Comparison of ENCODE assay signal across 1 cellular context in the genomic region with DNA sequence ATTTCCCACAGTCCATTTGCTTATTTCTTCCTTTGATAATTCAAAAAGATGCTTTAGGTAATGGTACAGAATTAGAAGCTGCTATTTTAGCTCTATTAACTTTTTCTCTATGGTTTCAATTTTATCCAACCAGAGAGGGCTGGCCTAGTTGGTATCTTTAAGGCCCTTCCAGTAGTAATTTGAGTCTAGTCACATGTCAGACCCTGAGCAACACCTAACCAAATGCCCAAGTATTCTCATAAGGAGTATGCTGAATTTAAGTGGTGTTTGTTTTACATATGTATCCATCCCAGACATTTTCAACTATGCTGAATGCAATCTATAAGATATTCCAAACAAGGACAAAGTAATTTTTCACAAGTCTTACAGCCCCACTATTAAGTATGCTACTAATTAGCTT.
TF ChIP-seq lines count a peak whose summit lies in the region.

No MANE protein-coding gene starts in this region.

TF ChIP-seq in GM23338, 12 proteins besides CTCF, POLR2A, EP300 and RAD21:
- TF ChIP-seq EZH2 (IDR thresholded peaks at IDR 0.05; ENCODE audit: low read depth, unreplicated experiment) = no peak
- no peak for TF ChIP-seq CREB1 (CRISPR knock-in tag; IDR thresholded peaks at IDR 0.05; ENCODE audit: low read depth)
- no peak for TF ChIP-seq STAT1 (IDR thresholded peaks at IDR 0.05; ENCODE audit: unreplicated experiment)
- no peak for TF ChIP-seq NANOG (IDR thresholded peaks at IDR 0.05; ENCODE audit: borderline replicate concordance)
- no peak for TF ChIP-seq ZNF114 (CRISPR knock-in tag; IDR thresholded peaks at IDR 0.05)
- TF ChIP-seq, protein P1, sequence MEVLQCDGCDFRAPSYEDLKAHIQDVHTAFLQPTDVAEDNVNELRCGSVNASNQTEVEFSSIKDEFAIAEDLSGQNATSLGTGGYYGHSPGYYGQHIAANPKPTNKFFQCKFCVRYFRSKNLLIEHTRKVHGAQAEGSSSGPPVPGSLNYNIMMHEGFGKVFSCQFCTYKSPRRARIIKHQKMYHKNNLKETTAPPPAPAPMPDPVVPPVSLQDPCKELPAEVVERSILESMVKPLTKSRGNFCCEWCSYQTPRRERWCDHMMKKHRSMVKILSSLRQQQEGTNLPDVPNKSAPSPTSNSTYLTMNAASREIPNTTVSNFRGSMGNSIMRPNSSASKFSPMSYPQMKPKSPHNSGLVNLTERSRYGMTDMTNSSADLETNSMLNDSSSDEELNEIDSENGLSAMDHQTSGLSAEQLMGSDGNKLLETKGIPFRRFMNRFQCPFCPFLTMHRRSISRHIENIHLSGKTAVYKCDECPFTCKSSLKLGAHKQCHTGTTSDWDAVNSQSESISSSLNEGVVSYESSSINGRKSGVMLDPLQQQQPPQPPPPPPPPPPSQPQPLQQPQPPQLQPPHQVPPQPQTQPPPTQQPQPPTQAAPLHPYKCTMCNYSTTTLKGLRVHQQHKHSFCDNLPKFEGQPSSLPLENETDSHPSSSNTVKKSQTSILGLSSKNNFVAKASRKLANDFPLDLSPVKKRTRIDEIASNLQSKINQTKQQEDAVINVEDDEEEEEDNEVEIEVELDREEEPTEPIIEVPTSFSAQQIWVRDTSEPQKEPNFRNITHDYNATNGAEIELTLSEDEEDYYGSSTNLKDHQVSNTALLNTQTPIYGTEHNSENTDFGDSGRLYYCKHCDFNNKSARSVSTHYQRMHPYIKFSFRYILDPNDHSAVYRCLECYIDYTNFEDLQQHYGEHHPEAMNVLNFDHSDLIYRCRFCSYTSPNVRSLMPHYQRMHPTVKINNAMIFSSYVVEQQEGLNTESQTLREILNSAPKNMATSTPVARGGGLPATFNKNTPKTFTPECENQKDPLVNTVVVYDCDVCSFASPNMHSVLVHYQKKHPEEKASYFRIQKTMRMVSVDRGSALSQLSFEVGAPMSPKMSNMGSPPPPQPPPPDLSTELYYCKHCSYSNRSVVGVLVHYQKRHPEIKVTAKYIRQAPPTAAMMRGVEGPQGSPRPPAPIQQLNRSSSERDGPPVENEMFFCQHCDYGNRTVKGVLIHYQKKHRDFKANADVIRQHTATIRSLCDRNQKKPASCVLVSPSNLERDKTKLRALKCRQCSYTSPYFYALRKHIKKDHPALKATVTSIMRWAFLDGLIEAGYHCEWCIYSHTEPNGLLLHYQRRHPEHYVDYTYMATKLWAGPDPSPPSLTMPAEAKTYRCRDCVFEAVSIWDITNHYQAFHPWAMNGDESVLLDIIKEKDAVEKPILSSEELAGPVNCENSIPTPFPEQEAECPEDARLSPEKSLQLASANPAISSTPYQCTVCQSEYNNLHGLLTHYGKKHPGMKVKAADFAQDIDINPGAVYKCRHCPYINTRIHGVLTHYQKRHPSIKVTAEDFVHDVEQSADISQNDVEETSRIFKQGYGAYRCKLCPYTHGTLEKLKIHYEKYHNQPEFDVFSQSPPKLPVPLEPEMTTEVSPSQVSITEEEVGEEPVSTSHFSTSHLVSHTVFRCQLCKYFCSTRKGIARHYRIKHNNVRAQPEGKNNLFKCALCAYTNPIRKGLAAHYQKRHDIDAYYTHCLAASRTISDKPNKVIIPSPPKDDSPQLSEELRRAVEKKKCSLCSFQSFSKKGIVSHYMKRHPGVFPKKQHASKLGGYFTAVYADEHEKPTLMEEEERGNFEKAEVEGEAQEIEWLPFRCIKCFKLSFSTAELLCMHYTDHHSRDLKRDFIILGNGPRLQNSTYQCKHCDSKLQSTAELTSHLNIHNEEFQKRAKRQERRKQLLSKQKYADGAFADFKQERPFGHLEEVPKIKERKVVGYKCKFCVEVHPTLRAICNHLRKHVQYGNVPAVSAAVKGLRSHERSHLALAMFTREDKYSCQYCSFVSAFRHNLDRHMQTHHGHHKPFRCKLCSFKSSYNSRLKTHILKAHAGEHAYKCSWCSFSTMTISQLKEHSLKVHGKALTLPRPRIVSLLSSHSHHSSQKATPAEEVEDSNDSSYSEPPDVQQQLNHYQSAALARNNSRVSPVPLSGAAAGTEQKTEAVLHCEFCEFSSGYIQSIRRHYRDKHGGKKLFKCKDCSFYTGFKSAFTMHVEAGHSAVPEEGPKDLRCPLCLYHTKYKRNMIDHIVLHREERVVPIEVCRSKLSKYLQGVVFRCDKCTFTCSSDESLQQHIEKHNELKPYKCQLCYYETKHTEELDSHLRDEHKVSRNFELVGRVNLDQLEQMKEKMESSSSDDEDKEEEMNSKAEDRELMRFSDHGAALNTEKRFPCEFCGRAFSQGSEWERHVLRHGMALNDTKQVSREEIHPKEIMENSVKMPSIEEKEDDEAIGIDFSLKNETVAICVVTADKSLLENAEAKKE (CRISPR knock-in tag; IDR thresholded peaks at IDR 0.05) = no peak
- TF ChIP-seq EZH2phosphoT487 (IDR thresholded peaks at IDR 0.05; ENCODE audit: unreplicated experiment) = no peak
- TF ChIP-seq, protein P2, sequence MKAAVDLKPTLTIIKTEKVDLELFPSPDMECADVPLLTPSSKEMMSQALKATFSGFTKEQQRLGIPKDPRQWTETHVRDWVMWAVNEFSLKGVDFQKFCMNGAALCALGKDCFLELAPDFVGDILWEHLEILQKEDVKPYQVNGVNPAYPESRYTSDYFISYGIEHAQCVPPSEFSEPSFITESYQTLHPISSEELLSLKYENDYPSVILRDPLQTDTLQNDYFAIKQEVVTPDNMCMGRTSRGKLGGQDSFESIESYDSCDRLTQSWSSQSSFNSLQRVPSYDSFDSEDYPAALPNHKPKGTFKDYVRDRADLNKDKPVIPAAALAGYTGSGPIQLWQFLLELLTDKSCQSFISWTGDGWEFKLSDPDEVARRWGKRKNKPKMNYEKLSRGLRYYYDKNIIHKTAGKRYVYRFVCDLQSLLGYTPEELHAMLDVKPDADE (IDR thresholded peaks at IDR 0.05) = no peak
- TF ChIP-seq ZNF331 (CRISPR knock-in tag; IDR thresholded peaks at IDR 0.05; ENCODE audit: low read depth) = no peak
- TF ChIP-seq, protein P3, sequence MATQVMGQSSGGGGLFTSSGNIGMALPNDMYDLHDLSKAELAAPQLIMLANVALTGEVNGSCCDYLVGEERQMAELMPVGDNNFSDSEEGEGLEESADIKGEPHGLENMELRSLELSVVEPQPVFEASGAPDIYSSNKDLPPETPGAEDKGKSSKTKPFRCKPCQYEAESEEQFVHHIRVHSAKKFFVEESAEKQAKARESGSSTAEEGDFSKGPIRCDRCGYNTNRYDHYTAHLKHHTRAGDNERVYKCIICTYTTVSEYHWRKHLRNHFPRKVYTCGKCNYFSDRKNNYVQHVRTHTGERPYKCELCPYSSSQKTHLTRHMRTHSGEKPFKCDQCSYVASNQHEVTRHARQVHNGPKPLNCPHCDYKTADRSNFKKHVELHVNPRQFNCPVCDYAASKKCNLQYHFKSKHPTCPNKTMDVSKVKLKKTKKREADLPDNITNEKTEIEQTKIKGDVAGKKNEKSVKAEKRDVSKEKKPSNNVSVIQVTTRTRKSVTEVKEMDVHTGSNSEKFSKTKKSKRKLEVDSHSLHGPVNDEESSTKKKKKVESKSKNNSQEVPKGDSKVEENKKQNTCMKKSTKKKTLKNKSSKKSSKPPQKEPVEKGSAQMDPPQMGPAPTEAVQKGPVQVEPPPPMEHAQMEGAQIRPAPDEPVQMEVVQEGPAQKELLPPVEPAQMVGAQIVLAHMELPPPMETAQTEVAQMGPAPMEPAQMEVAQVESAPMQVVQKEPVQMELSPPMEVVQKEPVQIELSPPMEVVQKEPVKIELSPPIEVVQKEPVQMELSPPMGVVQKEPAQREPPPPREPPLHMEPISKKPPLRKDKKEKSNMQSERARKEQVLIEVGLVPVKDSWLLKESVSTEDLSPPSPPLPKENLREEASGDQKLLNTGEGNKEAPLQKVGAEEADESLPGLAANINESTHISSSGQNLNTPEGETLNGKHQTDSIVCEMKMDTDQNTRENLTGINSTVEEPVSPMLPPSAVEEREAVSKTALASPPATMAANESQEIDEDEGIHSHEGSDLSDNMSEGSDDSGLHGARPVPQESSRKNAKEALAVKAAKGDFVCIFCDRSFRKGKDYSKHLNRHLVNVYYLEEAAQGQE (IDR thresholded peaks at IDR 0.05; ENCODE audit: unreplicated experiment) = no peak
- no peak; the same call in 1 of the 2 replicates for TF ChIP-seq POLR2AphosphoS5 (IDR thresholded peaks at IDR 0.05; ENCODE audit: low read depth)
- TF ChIP-seq JUNB (IDR thresholded peaks at IDR 0.05; ENCODE audit: unreplicated experiment) = no peak
TF ChIP-seq in GM23338: peak in this region for 0.
